Comparison of ENCODE assay signal across 11 cellular contexts in the genomic region with DNA sequence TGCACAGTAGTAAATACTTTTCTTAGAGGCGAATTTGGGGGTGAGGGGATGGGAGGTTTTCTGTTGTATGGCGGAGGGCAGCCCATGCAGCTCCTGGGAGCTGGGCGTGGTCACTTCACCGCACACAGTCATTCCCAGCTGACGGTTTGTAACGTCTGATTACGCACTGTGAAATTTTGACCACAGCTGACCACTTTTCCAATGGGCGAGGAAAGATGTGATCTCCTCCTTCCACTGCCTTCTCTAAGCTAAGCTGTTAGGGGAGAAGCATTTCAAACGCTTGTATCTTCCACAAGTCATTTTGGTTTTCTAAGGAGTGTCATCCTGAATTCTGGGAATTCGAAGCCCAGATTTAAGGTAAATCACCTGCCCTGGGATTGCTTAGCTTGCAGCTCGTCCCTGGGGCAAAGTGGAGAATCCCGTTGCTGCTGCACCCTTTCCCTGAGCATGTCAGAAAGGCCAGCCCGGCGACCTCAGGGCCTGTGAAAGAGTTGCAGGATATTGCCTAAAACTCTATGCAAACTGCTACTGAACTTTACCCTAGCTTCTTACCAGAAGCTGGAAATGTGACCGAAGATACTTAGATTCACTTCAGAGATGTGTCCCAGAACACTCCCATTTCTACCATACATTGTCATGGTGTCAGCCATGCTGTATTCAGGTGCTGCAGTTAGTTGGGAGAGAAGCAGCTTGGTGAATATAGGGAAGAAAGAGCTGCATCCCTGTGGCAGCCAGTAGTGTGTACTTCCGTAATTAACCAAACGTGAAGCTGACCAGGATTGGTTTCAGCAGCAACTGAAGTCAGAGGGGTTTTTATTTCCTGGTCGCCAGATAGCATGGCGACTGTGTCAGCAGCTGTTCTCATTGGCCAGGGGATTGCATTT. TPM values are rescaled to one million over a fixed set of nuclear protein-coding genes. Genes with fewer than 3 reads are reported as not detected.
DNase-seq lines count a peak whose midpoint lies in the region; ATAC-seq and TF ChIP-seq lines count a peak whose summit lies in the region.
"Had no signal": no experiment of that assay in that cellular context is flagged by ENCODE, and none has a peak within 500 bp of the region (broad histone marks: within the 10 kb centered on the region; RNA-seq: fewer than 3 reads in every experiment).

No MANE protein-coding gene starts in this region.

- DNase-seq in HL-60 (ENCODE audit: low read depth in 1 of 2, low spot score in 1 of 2) (peak; percentile 75 to 78), SJSA1 (ENCODE audit: low read depth in 1 of 2, low spot score in 2 of 2) (peak; percentile 83 to 84), fibroblast of villous mesenchyme (ENCODE audit: low read depth) (peak; percentile 85), gastrocnemius medialis (no peak), DMS153 treated with DMSO at 0.1 percent for 48 hours (lab: John Stamatoyannopoulos, UW; ENCODE audit: unreplicated experiment) (no peak), NCI-H1417 treated with DMSO at 0.1 percent for 48 hours (lab: John Stamatoyannopoulos, UW) (no peak), GOT3 (lab: John Stamatoyannopoulos, UW) (no peak)
- no peak for DNase-seq in CD8-positive, alpha-beta T cell
- DNase-seq: T-helper 1 cell had no signal

- no peak for TF ChIP-seq POLR2A in gastrocnemius medialis (IDR thresholded peaks at IDR 0.05)

- POLR2A ChIA-PET in CD8-positive, alpha-beta T cell (lab: Charles Lee): no interaction called here

- peak in 1 of 2 donors; percentile 12 for ATAC-seq in gastrocnemius medialis
- ATAC-seq in CD8-positive, alpha-beta T cell: no peak

- peaks cover 51% of the 10 kb centered on the region for H3K4me1 ChIP-seq in SJSA1 (replicated peaks)
- H3K4me1 ChIP-seq in gastrocnemius medialis: peaks cover 81 to 87% of the 10 kb centered on the region in 2 donors
- peaks cover 21% of the 10 kb centered on the region for H3K4me1 ChIP-seq in CD8-positive, alpha-beta T cell (ENCODE audit: insufficient read depth, low read length)

- no peak overlapping the region for H3K4me3 Mint-ChIP-seq in CD8-positive, alpha-beta T cell
- H3K4me3 Mint-ChIP-seq: neural crest cell had no signal

- H3K27me3 Mint-ChIP-seq in CD8-positive, alpha-beta T cell (ENCODE audit: low read depth): no peaks in the 10 kb centered on the region

- no peak overlapping the region for H3K27ac Mint-ChIP-seq in CD8-positive, alpha-beta T cell
- H3K27ac Mint-ChIP-seq: activated T-helper 2 cell treated with anti-CD3 and anti-CD28 coated beads, Interferon-gamma antibody, Interleukin-2, Interleukin-4, amounts not matched to agents 10 μg/mL and 5 μg/mL and 100 μg/mL, durations not matched to agents 14 hours and 24 hours and 36 hours had no signal

- H3K4me1 Mint-ChIP-seq in CD8-positive, alpha-beta T cell (ENCODE audit: low read depth): peaks cover 63% of the 10 kb centered on the region

- peak overlapping the region; percentile 77 for H3K27ac ChIP-seq in HL-60 (replicated peaks)
- peak overlapping the region; percentile 91 for H3K27ac ChIP-seq in SJSA1
- peak overlapping the region; percentile 69 to 80 (median 76) for H3K27ac ChIP-seq in gastrocnemius medialis
- no peak overlapping the region for H3K27ac ChIP-seq in CD8-positive, alpha-beta T cell (ENCODE audit: low read depth, low read length)

- H3K9me3 Mint-ChIP-seq in CD8-positive, alpha-beta T cell: no peaks in the 10 kb centered on the region
- H3K9me3 Mint-ChIP-seq: activated T-helper 2 cell treated with anti-CD3 and anti-CD28 coated beads, Interferon-gamma antibody, Interleukin-2, Interleukin-4, amounts not matched to agents 10 μg/mL and 5 μg/mL and 100 μg/mL, durations not matched to agents 14 hours and 24 hours and 36 hours; neural crest cell had no signal

- no peaks in the 10 kb centered on the region for H3K27me3 ChIP-seq in HL-60 (ENCODE audit: insufficient read depth, poor library complexity, severe bottlenecking)
- no peaks in the 10 kb centered on the region for H3K27me3 ChIP-seq in SJSA1 (replicated peaks)
- no peaks in the 10 kb centered on the region for H3K27me3 ChIP-seq in gastrocnemius medialis
- H3K27me3 ChIP-seq in CD8-positive, alpha-beta T cell (ENCODE audit: insufficient read depth, low read length): no peaks in the 10 kb centered on the region

- intact Hi-C loops in gastrocnemius medialis (cut with DNase I; ENCODE audit: low total_unique reads): loop anchor here (5.0 kb wide), 1 partner anchor 59 kb away; a partner anchor contains a TSS
- intact Hi-C loops in CD8-positive, alpha-beta T cell (cut with DNase I, micrococcal nuclease): no loop called here

- in situ Hi-C loops in gastrocnemius medialis (cut with MboI; ENCODE audit: low sequenced_read_pairs in 4 of 4): no loop called here

- H3K36me3 ChIP-seq in SJSA1 (no peaks in the 10 kb centered on the region), gastrocnemius medialis (no peaks in the 10 kb centered on the region)
- no peaks in the 10 kb centered on the region for H3K36me3 ChIP-seq in CD8-positive, alpha-beta T cell (ENCODE audit: insufficient read depth, low read length)

- peaks cover 31% of the 10 kb centered on the region for H3K36me3 Mint-ChIP-seq in CD8-positive, alpha-beta T cell

- CTCF ChIA-PET in CD8-positive, alpha-beta T cell (lab: Charles Lee): interaction anchor here (0.8 to 0.9 kb wide), 2 partner anchors 12 to 1879 kb away, joined by 3 to 5 read pairs; no protein-coding TSS in a partner anchor

- H3K9me3 ChIP-seq in SJSA1 (replicated peaks): no peaks in the 10 kb centered on the region
- no peaks in the 10 kb centered on the region for H3K9me3 ChIP-seq in gastrocnemius medialis
- no peaks in the 10 kb centered on the region for H3K9me3 ChIP-seq in CD8-positive, alpha-beta T cell (ENCODE audit: low read length)

- H3K4me3 ChIP-seq in HL-60 (replicated peaks; ENCODE audit: insufficient read depth, low read length): peak overlapping the region; percentile 4
- no peak overlapping the region for H3K4me3 ChIP-seq in SJSA1
- H3K4me3 ChIP-seq in fibroblast of villous mesenchyme (ENCODE audit: low read depth, low read length): no peak overlapping the region
- no peak overlapping the region for H3K4me3 ChIP-seq in gastrocnemius medialis
- no peak overlapping the region for H3K4me3 ChIP-seq in CD8-positive, alpha-beta T cell (ENCODE audit: low read depth, low read length)

- TF ChIP-seq CTCF in HL-60 (IDR thresholded peaks at IDR 0.05; ENCODE audit: insufficient read depth, low read length) (no peak), fibroblast of villous mesenchyme (IDR thresholded peaks at IDR 0.05; ENCODE audit: insufficient read depth, low read depth, low read length) (no peak), gastrocnemius medialis (IDR thresholded peaks at IDR 0.05 in 4 of 5, conservative IDR thresholded peaks at IDR 0.05 in 1 of 5) (no peak)
- TF ChIP-seq CTCF in CD8-positive, alpha-beta T cell (IDR thresholded peaks at IDR 0.05): no peak

RNA-seq across cellular contexts. Expression of a gene that starts 58.9 kb away (rescaled TPM):
- 7.1 and 16.9 TPM in 2 replicates for total RNA-seq in SJSA1 (2014; rRNA removed; shearing (Covaris generic))
- total RNA-seq in fibroblast of villous mesenchyme: 24.5 and 26.3 TPM in 2 replicates
- 10 to 100 TPM; 18.0 to 41.3 (median 39.2) TPM for total RNA-seq in gastrocnemius medialis
- 10 to 100 TPM; 47.1 to 52.4 TPM for total RNA-seq in CD8-positive, alpha-beta T cell

Comparison
In these comparisons a context has a peak if more than half of its experiments do, and no peak if none do; other contexts are left out.
1. DNase-seq: peak in HL-60 (2 of 2), SJSA1 (2 of 2) and fibroblast of villous mesenchyme (single experiment); none in gastrocnemius medialis (0 of 2), DMS153 treated with DMSO at 0.1 percent for 48 hours (single experiment), NCI-H1417 treated with DMSO at 0.1 percent for 48 hours (single experiment), GOT3 (single experiment) and CD8-positive, alpha-beta T cell (0 of 7).